20 cellular contexts compared by ENCODE assay signal in the genomic region with DNA sequence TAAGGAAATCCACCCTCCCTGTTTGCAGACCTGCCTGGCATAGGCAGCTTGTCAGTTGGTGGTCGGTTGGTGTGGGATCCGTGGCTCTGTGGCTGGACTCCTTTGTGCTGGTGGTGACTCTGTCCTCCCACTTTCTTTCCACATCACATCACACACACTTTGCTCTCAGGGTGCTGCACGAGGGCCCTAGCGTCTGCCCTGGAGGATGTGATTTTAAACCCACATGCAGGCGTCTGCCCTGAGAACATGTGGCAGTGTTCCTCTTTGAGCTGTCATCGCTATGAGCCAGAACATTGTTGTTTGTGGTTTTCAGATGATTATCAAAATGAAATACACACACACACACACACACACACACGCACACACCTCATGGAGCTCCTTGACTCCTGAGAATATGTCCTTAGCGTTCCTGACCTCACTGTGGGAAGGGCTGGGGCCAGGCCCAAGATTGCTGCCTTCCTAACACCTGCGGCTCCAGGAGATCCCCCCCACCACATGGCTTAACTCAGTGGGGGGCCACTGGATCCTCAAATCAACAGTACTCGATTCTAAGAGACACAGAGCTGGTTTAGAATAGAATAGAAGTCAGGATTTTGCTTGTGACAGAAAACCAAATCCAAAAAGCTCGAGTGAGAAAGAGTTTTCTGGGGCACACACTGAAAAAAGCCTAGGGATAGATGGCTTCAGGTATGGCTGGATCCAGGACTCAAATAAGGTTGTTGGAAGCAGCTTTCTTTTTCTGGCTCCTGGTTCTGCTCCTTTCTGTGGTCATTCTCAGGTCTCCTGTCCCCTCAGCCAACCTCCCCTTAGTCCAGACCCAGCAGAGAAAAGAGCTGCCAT. TPM values are rescaled to one million over a fixed set of nuclear protein-coding genes. Genes with fewer than 3 reads are reported as not detected.
DNase-seq lines count a peak whose midpoint lies in the region; ATAC-seq and TF ChIP-seq lines count a peak whose summit lies in the region.
"Had no signal": no experiment of that assay in that cellular context is flagged by ENCODE, and none has a peak within 500 bp of the region (broad histone marks: within the 10 kb centered on the region; RNA-seq: fewer than 3 reads in every experiment).

No MANE protein-coding gene starts in this region.

- H2AK5ac ChIP-seq in neuronal stem cell (ENCODE audit: low read depth, low read length): no peak overlapping the region

- H2BK5ac ChIP-seq in neuronal stem cell (ENCODE audit: low read length): no peak overlapping the region

- in situ Hi-C loops in KBM-7 (cut with MboI; ENCODE audit: low pct_unique_long_range_greater_than_20kb, low sequenced_read_pairs): no loop called here

- H4K91ac ChIP-seq in neuronal stem cell (ENCODE audit: low read depth, low read length, poor library complexity): no peak overlapping the region

- H2BK15ac ChIP-seq in neuronal stem cell (ENCODE audit: low read length): no peak overlapping the region

- intact Hi-C loops in CD4-positive, alpha-beta memory T cell (cut with micrococcal nuclease): no loop called here

- POLR2A ChIA-PET in CD4-positive, alpha-beta memory T cell (lab: Charles Lee; ENCODE audit: partially characterized antibody): no interaction called here
- POLR2A ChIA-PET in RWPE1 (lab: Yijun Ruan, JAX; ENCODE audit: low non-redundant PET): no interaction called here

- no peak overlapping the region for H3K4me3 ChIP-seq in CD4-positive, alpha-beta memory T cell (ENCODE audit: low read length in 2 of 2)
- H3K4me3 ChIP-seq in neuronal stem cell (ENCODE audit: low read length in 2 of 2): no peak overlapping the region
- H3K4me3 ChIP-seq: HAP-1, K562, ovary, sigmoid colon, vagina had no signal

- no peaks in the 10 kb centered on the region for H3K27me3 Mint-ChIP-seq in CD4-positive, alpha-beta memory T cell
- H3K27me3 Mint-ChIP-seq in activated T-helper 17 cell treated with anti-CD3 and anti-CD28 coated beads, Interleukin-2, amount 50 U/mL, for 72 hours: no peaks in the 10 kb centered on the region

- peaks cover 1% of the 10 kb centered on the region for H3K79me1 ChIP-seq in neuronal stem cell (ENCODE audit: low read depth, low read length)

- H3K9me3 Mint-ChIP-seq in CD4-positive, alpha-beta memory T cell: no peaks in the 10 kb centered on the region
- H3K9me3 Mint-ChIP-seq in activated T-helper 17 cell treated with anti-CD3 and anti-CD28 coated beads, Interleukin-2, amount 50 U/mL, for 72 hours: no peaks in the 10 kb centered on the region

- H3K18ac ChIP-seq in neuronal stem cell (ENCODE audit: low read length): no peak overlapping the region

- H3K4me2 ChIP-seq in neuronal stem cell (ENCODE audit: insufficient read depth, low read length, poor library complexity, severe bottlenecking): no peak overlapping the region

- DNase-seq in CD4-positive, alpha-beta memory T cell: no peak
- DNase-seq in KBM-7 (peak; percentile 61), neuronal stem cell (ENCODE audit: low spot score) (no peak), NCI-H524 treated with DMSO at 0.1 percent for 48 hours (lab: John Stamatoyannopoulos, UW) (no peak), RWPE1 (ENCODE audit: low spot score) (no peak), NCI-H2171 treated with DMSO at 0.1 percent for 48 hours (lab: John Stamatoyannopoulos, UW) (no peak)
- DNase-seq: activated CD4-positive, alpha-beta T cell treated with anti-CD3 and anti-CD28 coated beads for 1 hour; central memory CD4-positive, alpha-beta T cell; effector CD4-positive, alpha-beta T cell; glutamatergic neuron; NCI-H1105 treated with DMSO at 0.1 percent for 48 hours; NCI-H748 treated with DMSO at 0.1 percent for 48 hours; sigmoid colon; stimulated activated CD4-positive, alpha-beta T cell treated with anti-CD3 and anti-CD28 coated beads, Interleukin-2, amount 100 ng/mL, for 48 hours had no signal

- H2BK120ac ChIP-seq in neuronal stem cell (ENCODE audit: low read depth, low read length): no peak overlapping the region

- no peaks in the 10 kb centered on the region for H3K27me3 ChIP-seq in CD4-positive, alpha-beta memory T cell (ENCODE audit: insufficient read depth, low read length)
- H3K27me3 ChIP-seq in neuronal stem cell (ENCODE audit: control insufficient read depth in 3 of 3, insufficient read depth in 3 of 3, low read depth in 1 of 3, low read length in 3 of 3): peaks cover 0 to 21% (median 0%) of the 10 kb centered on the region in 3 experiments
- H3K27me3 ChIP-seq: ovary, vagina had no signal

- CTCF ChIA-PET in CD4-positive, alpha-beta memory T cell (lab: Charles Lee; ENCODE audit: partially characterized antibody): no interaction called here
- CTCF ChIA-PET in RWPE1 (lab: Yijun Ruan, JAX): no interaction called here

- no peak overlapping the region for H3K27ac ChIP-seq in CD4-positive, alpha-beta memory T cell (ENCODE audit: low read depth, low read length)
- H3K27ac ChIP-seq in neuronal stem cell (replicated peaks; ENCODE audit: low read length) (no peak overlapping the region), RWPE1 (no peak overlapping the region)
- H3K27ac ChIP-seq: ovary, sigmoid colon, vagina had no signal

- H3K14ac ChIP-seq in neuronal stem cell (ENCODE audit: low read length): no peak overlapping the region

- no peak overlapping the region for H3K4ac ChIP-seq in neuronal stem cell (ENCODE audit: low read length)

- no peak for TF ChIP-seq CTCF in RWPE1 (conservative IDR thresholded peaks at IDR 0.05; ENCODE audit: low read depth)

- H3K4me1 Mint-ChIP-seq in CD4-positive, alpha-beta memory T cell: peaks cover 7 to 16% (median 13%) of the 10 kb centered on the region in 4 donors
- peaks cover 6% of the 10 kb centered on the region for H3K4me1 Mint-ChIP-seq in activated T-helper 17 cell treated with anti-CD3 and anti-CD28 coated beads, Interleukin-2, amount 50 U/mL, for 72 hours

- no peak overlapping the region for H4K8ac ChIP-seq in neuronal stem cell (ENCODE audit: low read depth, low read length)

- ATAC-seq in activated T-helper 17 cell treated with anti-CD3 and anti-CD28 coated beads, Interleukin-2, amount 50 U/mL, for 72 hours (replicated peaks): peak; percentile 73
- ATAC-seq: K562, SK-N-SH treated with all-trans-retinoic acid at 6 μM for 48 hours had no signal

- H3K27ac Mint-ChIP-seq in CD4-positive, alpha-beta memory T cell: peak overlapping the region in 6 of 7 donors; percentile 23 to 57 (median 39)
- no peak overlapping the region for H3K27ac Mint-ChIP-seq in activated T-helper 17 cell treated with anti-CD3 and anti-CD28 coated beads, Interleukin-2, amount 50 U/mL, for 72 hours

- WGBS in neuronal stem cell (ENCODE audit: extremely low coverage in 2 of 2, insufficient read length in 2 of 2, insufficient replicate concordance in 1 of 2), 2 donors: no CpG with 5 or more reads among the region's 11 CpGs

- no peak overlapping the region for H2AFZ ChIP-seq in neuronal stem cell (ENCODE audit: low read length)

- H3K9ac ChIP-seq in neuronal stem cell (ENCODE audit: low read depth, low read length, poor library complexity): no peak overlapping the region

- H3K9me3 ChIP-seq in CD4-positive, alpha-beta memory T cell (ENCODE audit: control insufficient read depth in 1 of 2, low read length in 2 of 2): no peaks in the 10 kb centered on the region
- H3K9me3 ChIP-seq in neuronal stem cell (replicated peaks in 1 of 2; ENCODE audit: control insufficient read depth in 2 of 2, insufficient read depth in 1 of 2, low read depth in 1 of 2, low read length in 2 of 2): no peaks in the 10 kb centered on the region
- H3K9me3 ChIP-seq: HAP-1, ovary, sigmoid colon, vagina had no signal

- no peaks in the 10 kb centered on the region for H3K4me1 ChIP-seq in CD4-positive, alpha-beta memory T cell (ENCODE audit: insufficient read depth, low read length)
- H3K4me1 ChIP-seq in neuronal stem cell (ENCODE audit: control insufficient read depth in 2 of 2, insufficient read depth in 1 of 2, low read depth in 1 of 2, low read length in 2 of 2): no peaks in the 10 kb centered on the region
- H3K4me1 ChIP-seq: HAP-1, sigmoid colon, vagina had no signal

- H3K36me3 ChIP-seq in CD4-positive, alpha-beta memory T cell (ENCODE audit: insufficient read depth, low read length): no peaks in the 10 kb centered on the region
- no peaks in the 10 kb centered on the region for H3K36me3 ChIP-seq in neuronal stem cell (replicated peaks in 1 of 2; ENCODE audit: control insufficient read depth in 2 of 2, insufficient read depth in 2 of 2, low read length in 2 of 2)
- H3K36me3 ChIP-seq: HAP-1, ovary, sigmoid colon, vagina had no signal

- H3K36me3 Mint-ChIP-seq in CD4-positive, alpha-beta memory T cell: peaks cover 0 to 3% of the 10 kb centered on the region in 2 donors
- H3K36me3 Mint-ChIP-seq in activated T-helper 17 cell treated with anti-CD3 and anti-CD28 coated beads, Interleukin-2, amount 50 U/mL, for 72 hours (ENCODE audit: low read depth): no peaks in the 10 kb centered on the region

- H3K23ac ChIP-seq in neuronal stem cell (ENCODE audit: low read depth, low read length, poor library complexity): peak overlapping the region; percentile 80

- H2BK12ac ChIP-seq in neuronal stem cell (ENCODE audit: low read length): no peak overlapping the region

- no peak overlapping the region for H3K4me3 Mint-ChIP-seq in CD4-positive, alpha-beta memory T cell
- no peak overlapping the region for H3K4me3 Mint-ChIP-seq in activated T-helper 17 cell treated with anti-CD3 and anti-CD28 coated beads, Interleukin-2, amount 50 U/mL, for 72 hours

RNA-seq across cellular contexts. Expression of a gene that starts 54.8 kb away (rescaled TPM):
- under 1 TPM in 1 of 2 experiments, not detected in 1; 0.28 TPM for total RNA-seq in CD4-positive, alpha-beta memory T cell
- polyA plus RNA-seq in CD4-positive, alpha-beta memory T cell: not detected
- under 1 TPM in 1 of 2 donors, not detected in 1; 0.58 TPM for total RNA-seq in activated T-helper 17 cell treated with anti-CD3 and anti-CD28 coated beads, Interleukin-2, amount 50 U/mL, for 72 hours
- polyA plus RNA-seq in neuronal stem cell (2013, experiment 1 of 2): not detected
- not detected for polyA plus RNA-seq in neuronal stem cell (2013, experiment 2 of 2)
- total RNA-seq: K562, vagina had no signal
- polyA plus RNA-seq: K562, ovary had no signal
